18 cellular contexts compared by ENCODE assay signal in the genomic region with DNA sequence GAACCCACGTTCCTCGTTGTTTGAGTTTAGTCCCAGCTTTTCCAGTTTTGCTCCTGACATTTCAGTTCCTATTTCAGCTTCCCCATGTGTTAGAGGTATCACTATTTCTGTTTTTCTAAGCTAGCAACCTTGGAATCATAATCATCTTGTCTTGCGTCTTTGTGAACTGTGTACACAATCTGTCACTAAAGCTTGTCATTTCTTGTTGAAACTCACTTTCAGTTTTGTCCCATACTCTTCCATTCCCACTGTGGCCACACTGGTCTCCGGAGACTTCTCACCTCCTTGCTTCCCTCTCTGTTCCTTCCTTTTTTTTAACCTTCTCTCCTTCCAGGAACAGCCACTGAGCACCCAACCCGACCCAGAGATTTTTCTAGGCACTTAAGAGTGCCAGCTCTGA.
"Had no signal": no experiment of that assay in that cellular context is flagged by ENCODE, and none has a peak within 500 bp of the region (broad histone marks: within the 10 kb centered on the region; RNA-seq: fewer than 3 reads in every experiment).

No MANE protein-coding gene starts in this region.

- H3K27ac Mint-ChIP-seq: activated T-cell treated with anti-CD3 and anti-CD28 coated beads, Interleukin-2, amount 50 U/mL, for 72 hours; endodermal cell had no signal

- ATAC-seq: activated T-cell treated with anti-CD3 and anti-CD28 coated beads, Interleukin-2, amount 50 U/mL, for 72 hours; body of pancreas; right lobe of liver; stimulated activated naive CD8-positive, alpha-beta T cell treated with anti-CD3 and anti-CD28 coated beads, Interleukin-15, Interleukin-2, amounts not matched to agents 100 U/mL and 50 U/mL, for 24 hours had no signal

- H3K4me3 Mint-ChIP-seq: activated T-cell treated with anti-CD3 and anti-CD28 coated beads, Interleukin-2, amount 50 U/mL, for 72 hours; central memory CD8-positive, alpha-beta T cell; endodermal cell; naive B cell had no signal

- H3K4me1 ChIP-seq: body of pancreas, right lobe of liver had no signal

- H3K4me3 ChIP-seq: body of pancreas, right lobe of liver had no signal

- H3K9me3 ChIP-seq: body of pancreas, right lobe of liver, SK-N-SH had no signal

- H3K9me3 Mint-ChIP-seq: activated T-cell treated with anti-CD3 and anti-CD28 coated beads, Interleukin-2, amount 50 U/mL, for 72 hours; central memory CD8-positive, alpha-beta T cell; endodermal cell; naive B cell had no signal

- H3K27me3 Mint-ChIP-seq: central memory CD8-positive, alpha-beta T cell; naive B cell; progenitor cell of endocrine pancreas had no signal

- H3K27ac ChIP-seq: body of pancreas, right lobe of liver had no signal

- H3K27me3 ChIP-seq: body of pancreas, right lobe of liver had no signal

- DNase-seq: activated CD4-positive, alpha-beta T cell treated with anti-CD3 and anti-CD28 coated beads, Interleukin-2, amount 50 U/mL, for 4 hours; activated CD8-positive, alpha-beta memory T cell treated with anti-CD3 and anti-CD28 coated beads, Interleukin-2, amount 50 U/mL, for 4 hours; activated T-cell treated with anti-CD3 and anti-CD28 coated beads, Interleukin-2, amount 50 U/mL, for 72 hours; amniotic stem cell; body of pancreas; endodermal cell; erythroblast; hippocampal formation; kidney glomerular epithelial cell; naive B cell; occipital lobe; right lobe of liver; SK-N-SH; stimulated activated CD4-positive, alpha-beta T cell treated with anti-CD3 and anti-CD28 coated beads, Interleukin-2, amount 100 ng/mL, for 48 hours; stimulated activated naive CD8-positive, alpha-beta T cell treated with anti-CD3 and anti-CD28 coated beads, Interleukin-15, Interleukin-2, amounts not matched to agents 100 U/mL and 50 U/mL, for 24 hours; T-helper 1 cell had no signal
